Comparison of ENCODE assay signal across 1 cellular context in the genomic region with DNA sequence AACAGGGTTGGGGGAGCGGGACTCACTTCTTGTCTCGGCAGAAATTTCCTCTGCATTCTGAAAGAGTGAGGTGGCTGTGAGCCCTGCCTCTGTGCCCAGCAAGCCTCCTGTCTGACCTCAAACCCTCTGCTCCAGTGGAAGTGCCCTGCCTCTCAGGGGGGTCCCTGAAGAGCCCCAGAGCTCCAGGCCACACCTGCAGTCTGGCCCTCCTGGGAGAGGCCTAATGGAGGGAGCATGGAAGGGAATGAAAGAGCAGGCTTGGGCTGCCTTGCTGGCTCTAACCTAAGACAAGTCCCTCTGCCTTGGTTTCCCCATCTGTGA.
TF ChIP-seq lines count a peak whose summit lies in the region.

No MANE protein-coding gene starts in this region.

TF ChIP-seq in endothelial cell of umbilical vein, 7 proteins besides CTCF, POLR2A, EP300 and RAD21 (continued from another document):
- TF ChIP-seq EZH2 (IDR thresholded peaks at IDR 0.05; ENCODE audit: borderline replicate concordance, low read depth, low read length, severe bottlenecking) (no peak), MYC (IDR thresholded peaks at IDR 0.05; ENCODE audit: low read depth, low read length) (no peak), JUN (IDR thresholded peaks at IDR 0.05; ENCODE audit: borderline replicate concordance, insufficient read depth, insufficient read length, low read depth) (no peak), POLR2AphosphoS5 (IDR thresholded peaks at IDR 0.05; ENCODE audit: insufficient read depth, low read depth, low read length) (no peak)
- TF ChIP-seq, protein P1, sequence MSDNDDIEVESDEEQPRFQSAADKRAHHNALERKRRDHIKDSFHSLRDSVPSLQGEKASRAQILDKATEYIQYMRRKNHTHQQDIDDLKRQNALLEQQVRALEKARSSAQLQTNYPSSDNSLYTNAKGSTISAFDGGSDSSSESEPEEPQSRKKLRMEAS (IDR thresholded peaks at IDR 0.05; ENCODE audit: insufficient read depth, insufficient read length), result no peak
